8 cellular contexts compared by ENCODE assay signal in genomic region chr3:42547401-42547945, GRCh38. TPM values are rescaled to one million over a fixed set of nuclear protein-coding genes. Genes with fewer than 3 reads are reported as not detected.
DNase-seq lines count a peak whose midpoint lies in the region; ATAC-seq and TF ChIP-seq lines count a peak whose summit lies in the region.

No MANE protein-coding gene starts in this region.

- ATAC-seq in HG03159 (IDR thresholded peaks at IDR 0.05; ENCODE audit: unreplicated experiment) (peak; percentile 70), GM21825 (IDR thresholded peaks at IDR 0.05; ENCODE audit: unreplicated experiment) (no peak)

- TF ChIP-seq POLR2A in ovary (IDR thresholded peaks at IDR 0.05) (no peak), transverse colon (IDR thresholded peaks at IDR 0.05) (no peak)

- POLR2A ChIA-PET in RWPE1 (lab: Yijun Ruan, JAX; ENCODE audit: low non-redundant PET) = no interaction called here

- H3K36me3 ChIP-seq in ovary (no peaks in the 10 kb centered on the region), transverse colon (peaks cover 0 to 6% (median 0%) of the 10 kb centered on the region in 4 donors)

- H3K4me1 ChIP-seq in ovary (ENCODE audit: insufficient read depth) (no peaks in the 10 kb centered on the region), transverse colon (peaks cover 15 to 31% (median 16%) of the 10 kb centered on the region in 4 donors)

- TF ChIP-seq EP300 in ovary (IDR thresholded peaks at IDR 0.05) (no peak), transverse colon (IDR thresholded peaks at IDR 0.05; ENCODE audit: low read depth) (no peak)

- WGBS in ovary, 3 donors = 40 to 53% (median 49%) methylated on average over 7 of the region's 7 CpGs
- 26 to 38% methylated on average over 1 to 7 of the region's 7 CpGs for WGBS in transverse colon (ENCODE audit: low coverage in 1 of 2), 2 donors

- CTCF ChIA-PET in RWPE1 (lab: Yijun Ruan, JAX) = interaction anchor here (0.8 to 1.3 kb wide), 5 partner anchors 10 to 300 kb away, joined by 3 to 8 read pairs (median 3); partner anchors contain the start of gene VIPR1

- in situ Hi-C loops in transverse colon (cut with MboI; ENCODE audit: low pct_ligation_motif_present in 1 of 4, low pct_unique_long_range_greater_than_20kb in 1 of 4, low sequenced_read_pairs in 3 of 4) = loop anchor here in 2 of 4 donors (25.0 kb wide), 1 partner anchor 310 kb away; no protein-coding TSS in a partner anchor

- H3K27ac ChIP-seq in RWPE1 = no peak overlapping the region
- H3K27ac ChIP-seq in ovary = no peak overlapping the region
- H3K27ac ChIP-seq in transverse colon = no peak overlapping the region

- DNase-seq in ELF-1 (ENCODE audit: low read depth, low spot score) (peak; percentile 85), RWPE1 (ENCODE audit: low spot score) (peak; percentile 54), germinal center (ENCODE audit: low spot score) (peak; percentile 67), ovary (peak; percentile 36 to 70 (median 59)), transverse colon (peak; percentile 77)
- peak; percentile 91 for DNase-seq in activated effector memory CD4-positive, alpha-beta T cell treated with anti-CD3 and anti-CD28 coated beads, Interleukin-2, amount 50 U/mL, for 16 hours

- TF ChIP-seq CTCF in RWPE1 (conservative IDR thresholded peaks at IDR 0.05; ENCODE audit: low read depth) = peak; percentile 91
- TF ChIP-seq CTCF in ovary (IDR thresholded peaks at IDR 0.05) = peak; percentile 43 to 88 (median 57)
- TF ChIP-seq CTCF in transverse colon (IDR thresholded peaks at IDR 0.05) = peak; percentile 89 to 97 (median 96)

- H3K9me3 ChIP-seq in ovary = no peaks in the 10 kb centered on the region
- no peaks in the 10 kb centered on the region for H3K9me3 ChIP-seq in transverse colon

- H3K27me3 ChIP-seq in ovary (no peaks in the 10 kb centered on the region), transverse colon (no peaks in the 10 kb centered on the region)

- no peak overlapping the region for H3K4me3 ChIP-seq in ovary
- no peak overlapping the region for H3K4me3 ChIP-seq in transverse colon

- intact Hi-C loops in ovary (cut with DNase I) = no loop called here
- intact Hi-C loops in transverse colon (cut with DNase I; ENCODE audit: low total_unique reads) = no loop called here

RNA-seq across cellular contexts. Expression of gene SEC22C, which starts 34.3 kb away (rescaled TPM):
- 10 to 100 TPM; 33.7 to 68.5 (median 46.0) TPM for total RNA-seq in ovary
- 10 to 100 TPM; 31.4 to 53.7 TPM for polyA plus RNA-seq in ovary
- 10 to 100 TPM; 22.7 to 66.3 (median 32.1) TPM for total RNA-seq in transverse colon

RNA-seq across cellular contexts. Expression of gene SS18L2, which starts 43.2 kb away (rescaled TPM):
- total RNA-seq in ovary (10 to 100 TPM; 17.9 to 22.8 (median 20.2) TPM), transverse colon (10 to 100 TPM in 3 of 4 donors, 1 to 10 TPM in 1; 3.4 to 23.9 (median 15.8) TPM)
- polyA plus RNA-seq in ovary = 10 to 100 TPM; 21.9 to 24.5 TPM

RNA-seq across cellular contexts. Expression of gene VIPR1, which starts 45.0 kb away (rescaled TPM):
- total RNA-seq in ovary = 1 to 10 TPM in 2 of 7 donors, under 1 TPM in 5; 0.12 to 2.0 (median 0.25) TPM
- polyA plus RNA-seq in ovary = 1 to 10 TPM in 1 of 2 donors, under 1 TPM in 1; 0.47 to 2.2 TPM
- 100 to 1,000 TPM; 121 to 565 (median 254) TPM for total RNA-seq in transverse colon

RNA-seq across cellular contexts. Expression of gene NKTR, which starts 53.0 kb away (rescaled TPM):
- 100 to 1,000 TPM in 1 of 7 donors, 10 to 100 TPM in 6; 68.6 to 114 (median 89.7) TPM for total RNA-seq in ovary
- 10 to 100 TPM; 26.2 to 61.5 TPM for polyA plus RNA-seq in ovary
- 100 to 1,000 TPM in 3 of 4 donors, 10 to 100 TPM in 1; 96.3 to 172 (median 133) TPM for total RNA-seq in transverse colon

Comparison
In these comparisons a context has a peak if more than half of its experiments do, and no peak if none do; other contexts are left out.
1. RNA of gene VIPR1, which starts 45.0 kb away (total RNA-seq): 121 to 565 TPM in transverse colon; 0.12 to 2.0 TPM in ovary; every median in the first group is over 10 times any median in the second.
2. Peak in every context shown above with its lines, with median percentiles within 50 percentile points of each other: DNase-seq and CTCF ChIP-seq.